Comparison of ENCODE assay signal across 1 cellular context in the genomic region with DNA sequence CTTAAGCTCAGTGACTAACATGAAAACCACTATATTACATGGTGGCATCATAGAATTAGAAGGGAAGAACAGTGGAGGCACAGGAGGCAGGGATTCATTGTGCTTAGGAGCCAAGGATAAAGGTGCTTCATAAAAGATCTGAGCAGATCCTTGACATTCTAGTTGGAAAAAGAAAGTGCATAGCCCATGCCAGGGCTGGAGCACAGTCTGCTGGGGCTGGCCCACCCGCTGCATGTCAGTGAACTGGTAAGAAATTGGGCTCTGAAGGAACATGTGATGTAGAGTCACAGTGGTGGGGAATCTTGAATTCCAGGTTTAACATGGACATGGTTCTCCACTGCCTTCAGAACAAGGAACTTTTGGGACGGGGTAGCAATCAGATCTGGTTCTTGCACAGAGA.
TF ChIP-seq lines count a peak whose summit lies in the region.

No MANE protein-coding gene starts in this region.

TF ChIP-seq in K562, 482 proteins besides CTCF, POLR2A, EP300 and RAD21 (continued from another document):
- TF ChIP-seq, protein P1, sequence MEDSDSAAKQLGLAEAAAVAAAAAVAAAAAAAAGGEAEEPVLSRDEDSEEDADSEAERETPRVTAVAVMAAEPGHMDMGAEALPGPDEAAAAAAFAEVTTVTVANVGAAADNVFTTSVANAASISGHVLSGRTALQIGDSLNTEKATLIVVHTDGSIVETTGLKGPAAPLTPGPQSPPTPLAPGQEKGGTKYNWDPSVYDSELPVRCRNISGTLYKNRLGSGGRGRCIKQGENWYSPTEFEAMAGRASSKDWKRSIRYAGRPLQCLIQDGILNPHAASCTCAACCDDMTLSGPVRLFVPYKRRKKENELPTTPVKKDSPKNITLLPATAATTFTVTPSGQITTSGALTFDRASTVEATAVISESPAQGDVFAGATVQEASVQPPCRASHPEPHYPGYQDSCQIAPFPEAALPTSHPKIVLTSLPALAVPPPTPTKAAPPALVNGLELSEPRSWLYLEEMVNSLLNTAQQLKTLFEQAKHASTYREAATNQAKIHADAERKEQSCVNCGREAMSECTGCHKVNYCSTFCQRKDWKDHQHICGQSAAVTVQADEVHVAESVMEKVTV (CRISPR knock-in tag; IDR thresholded peaks at IDR 0.05), result 0 out of 2 replicates have a peak, but pooled peaks have one; percentile 34
- TF ChIP-seq, protein P2, sequence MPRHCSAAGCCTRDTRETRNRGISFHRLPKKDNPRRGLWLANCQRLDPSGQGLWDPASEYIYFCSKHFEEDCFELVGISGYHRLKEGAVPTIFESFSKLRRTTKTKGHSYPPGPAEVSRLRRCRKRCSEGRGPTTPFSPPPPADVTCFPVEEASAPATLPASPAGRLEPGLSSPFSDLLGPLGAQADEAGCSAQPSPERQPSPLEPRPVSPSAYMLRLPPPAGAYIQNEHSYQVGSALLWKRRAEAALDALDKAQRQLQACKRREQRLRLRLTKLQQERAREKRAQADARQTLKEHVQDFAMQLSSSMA (CRISPR knock-in tag; IDR thresholded peaks at IDR 0.05), result no peak
- TF ChIP-seq, protein P3, sequence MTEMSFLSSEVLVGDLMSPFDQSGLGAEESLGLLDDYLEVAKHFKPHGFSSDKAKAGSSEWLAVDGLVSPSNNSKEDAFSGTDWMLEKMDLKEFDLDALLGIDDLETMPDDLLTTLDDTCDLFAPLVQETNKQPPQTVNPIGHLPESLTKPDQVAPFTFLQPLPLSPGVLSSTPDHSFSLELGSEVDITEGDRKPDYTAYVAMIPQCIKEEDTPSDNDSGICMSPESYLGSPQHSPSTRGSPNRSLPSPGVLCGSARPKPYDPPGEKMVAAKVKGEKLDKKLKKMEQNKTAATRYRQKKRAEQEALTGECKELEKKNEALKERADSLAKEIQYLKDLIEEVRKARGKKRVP (CRISPR knock-in tag; IDR thresholded peaks at IDR 0.05), result 0 out of 2 replicates have a peak, but pooled peaks have one; percentile 34
- TF ChIP-seq FUS (optimal IDR thresholded peaks at IDR 0.05; ENCODE audit: low read depth, low read length) (no peak), FOXM1 (IDR thresholded peaks at IDR 0.05; ENCODE audit: low read depth) (no peak), FOXM1 (CRISPR knock-in tag; IDR thresholded peaks at IDR 0.05; ENCODE audit: low read depth) (no peak), SUPT5H (IDR thresholded peaks at IDR 0.05) (peak; percentile 35; the same call in 1 of the 2 replicates), POLR2AphosphoS5 (IDR thresholded peaks at IDR 0.05; ENCODE audit: control insufficient read depth, insufficient read depth, low read depth, low read length) (peak; percentile 17; the same call in 1 of the 2 replicates)
